Comparison of ENCODE assay signal across 2 cellular contexts in genomic region chr9:129575818-129576217, GRCh38.
TF ChIP-seq lines count a peak whose summit lies in the region.

No MANE protein-coding gene starts in this region.

TF ChIP-seq in A549, 52 proteins besides CTCF, POLR2A, EP300 and RAD21:
- TF ChIP-seq ZFP36 (IDR thresholded peaks at IDR 0.05; ENCODE audit: borderline replicate concordance, partially characterized antibody) (no peak), JUN (IDR thresholded peaks at IDR 0.05) (no peak), RFX5 (IDR thresholded peaks at IDR 0.05) (no peak), RARB (CRISPR knock-in tag; IDR thresholded peaks at IDR 0.05) (no peak), CBX2 (IDR thresholded peaks at IDR 0.05; ENCODE audit: borderline replicate concordance, low read depth) (no peak), CHD4 (IDR thresholded peaks at IDR 0.05; ENCODE audit: borderline replicate concordance) (no peak), TFCP2L1 (CRISPR knock-in tag; IDR thresholded peaks at IDR 0.05) (no peak)

TF ChIP-seq in GM12878, 131 proteins besides CTCF, POLR2A, EP300 and RAD21:
- TF ChIP-seq MEF2B (IDR thresholded peaks at IDR 0.05; ENCODE audit: partially characterized antibody, poor library complexity, severe bottlenecking) = no peak
- no peak for TF ChIP-seq IRF4 (IDR thresholded peaks at IDR 0.05; ENCODE audit: low read depth, low read length)
- TF ChIP-seq PBX3 (IDR thresholded peaks at IDR 0.05; ENCODE audit: insufficient replicate concordance, low read depth, low read length) = peak; percentile 41
